ENCODE assay signal across 8 cellular contexts in the genomic region with DNA sequence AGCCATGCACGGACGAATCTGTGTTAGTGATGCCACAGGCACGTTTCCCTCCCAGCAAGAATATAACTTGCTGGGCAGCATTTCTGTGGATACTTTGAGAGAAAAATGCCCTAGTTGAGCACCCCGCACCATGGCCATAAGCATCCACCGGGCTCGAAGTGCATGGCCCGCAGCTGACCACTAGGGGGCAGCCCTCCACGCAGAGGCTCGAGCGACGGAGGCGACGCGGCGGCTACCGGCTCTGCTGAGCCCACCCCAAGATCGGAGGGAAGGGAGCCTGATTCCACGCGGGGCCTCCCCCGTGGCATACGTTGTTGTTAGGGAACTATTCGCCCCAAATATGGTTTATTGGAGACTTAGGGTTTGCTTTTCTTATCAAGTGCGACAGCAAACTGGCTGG. TPM values are rescaled to one million over a fixed set of nuclear protein-coding genes. Genes with fewer than 3 reads are reported as not detected.
DNase-seq lines count a peak whose midpoint lies in the region; ATAC-seq and TF ChIP-seq lines count a peak whose summit lies in the region.
"Not testable (repeated sequence)": the region's sequence is repeated elsewhere in the genome, so short reads cannot be mapped to it uniquely, and the experiment has no call there.

No MANE protein-coding gene starts in this region.

- H3K36me3 Mint-ChIP-seq in activated naive CD8-positive, alpha-beta T cell treated with anti-CD3 and anti-CD28 coated beads, Interleukin-2, amount 10 ng/mL, durations not matched to agents 7 days and 5 days; stimulated activated effector memory CD8-positive, alpha-beta T cell treated with anti-CD3 and anti-CD28 coated beads, Interleukin-12 subunit alpha, Interleukin-12 subunit beta, amount 100 ng/mL, for 72 hours: not testable (repeated sequence)

- not testable (repeated sequence) for H3K9me3 ChIP-seq in Panc1 (ENCODE audit: control insufficient read depth, insufficient read depth, low read depth, low read length); right cardiac atrium (ENCODE audit: control insufficient read depth, low read length)

- not testable (repeated sequence) for BruUV-seq in Panc1 (replicated peaks; lab: Mats Ljungman, UMichigan)

- POLR2A ChIA-PET in Panc1 (lab: Charles Lee); activated naive CD8-positive, alpha-beta T cell treated with anti-CD3 and anti-CD28 coated beads, Interleukin-2, amount 10 ng/mL, durations not matched to agents 7 days and 5 days (lab: Charles Lee): not testable (repeated sequence)

- not testable (repeated sequence) for H3K4me3 Mint-ChIP-seq in activated naive CD8-positive, alpha-beta T cell treated with anti-CD3 and anti-CD28 coated beads, Interleukin-2, amount 10 ng/mL, durations not matched to agents 7 days and 5 days; stimulated activated effector memory CD8-positive, alpha-beta T cell treated with anti-CD3 and anti-CD28 coated beads, Interleukin-12 subunit alpha, Interleukin-12 subunit beta, amount 100 ng/mL, for 72 hours

- in situ Hi-C loops in Panc1 (cut with HindIII; ENCODE audit: low pct_unique_long_range_greater_than_20kb, low sequenced_read_pairs) = not testable (repeated sequence)

- TF ChIP-seq CTCF in GM06990 (IDR thresholded peaks at IDR 0.05; ENCODE audit: insufficient read depth, low read length, poor library complexity, severe bottlenecking) = peak; percentile 17
- not testable (repeated sequence) for TF ChIP-seq CTCF in Panc1 (IDR thresholded peaks at IDR 0.05)

- DNase-seq in GM06990 (ENCODE audit: extremely low read depth, insufficient read length); Panc1 (ENCODE audit: low read depth, low spot score); activated naive CD8-positive, alpha-beta T cell treated with anti-CD3 and anti-CD28 coated beads, Interleukin-2, amount 10 ng/mL, durations not matched to agents 7 days and 5 days: not testable (repeated sequence)
- peak in 2 of 3 donors; percentile 56 to 87 for DNase-seq in right cardiac atrium
- DNase-seq in stimulated activated effector memory CD8-positive, alpha-beta T cell treated with anti-CD3 and anti-CD28 coated beads, Interleukin-12 subunit alpha, Interleukin-12 subunit beta, amount 100 ng/mL, for 72 hours (ENCODE audit: low spot score in 2 of 2) = peak in 1 of 2 donors; percentile 67

- not testable (repeated sequence) for H3K27me3 Mint-ChIP-seq in activated naive CD8-positive, alpha-beta T cell treated with anti-CD3 and anti-CD28 coated beads, Interleukin-2, amount 10 ng/mL, durations not matched to agents 7 days and 5 days

- not testable (repeated sequence) for H3K27me3 ChIP-seq in GM06990 (replicated peaks; ENCODE audit: control insufficient read depth, insufficient read depth, low read length); Panc1 (ENCODE audit: control insufficient read depth, insufficient read depth, low read length); right cardiac atrium (ENCODE audit: control insufficient read depth, insufficient read depth)

- CTCF ChIA-PET in Panc1 (lab: Charles Lee) = not testable (repeated sequence)

- ATAC-seq in GM19043 (IDR thresholded peaks at IDR 0.05; ENCODE audit: low read depth, unreplicated experiment) = peak; percentile 8
- ATAC-seq in GM21737 (IDR thresholded peaks at IDR 0.05; ENCODE audit: unreplicated experiment) = peak; percentile 19
- peak; percentile 28 for ATAC-seq in HG03060 (IDR thresholded peaks at IDR 0.05; ENCODE audit: low read depth, unreplicated experiment)
- peak; percentile 73 for ATAC-seq in Panc1
- ATAC-seq in activated naive CD8-positive, alpha-beta T cell treated with anti-CD3 and anti-CD28 coated beads, Interleukin-2, amount 10 ng/mL, durations not matched to agents 7 days and 5 days (ENCODE audit: low read depth) = peak; percentile 35
- ATAC-seq in right cardiac atrium = peak; percentile 72 to 83
- ATAC-seq in stimulated activated effector memory CD8-positive, alpha-beta T cell treated with anti-CD3 and anti-CD28 coated beads, Interleukin-12 subunit alpha, Interleukin-12 subunit beta, amount 100 ng/mL, for 72 hours = peak; percentile 58

- not testable (repeated sequence) for H3K36me3 ChIP-seq in GM06990 (ENCODE audit: control insufficient read depth, insufficient read depth, low read length); Panc1 (ENCODE audit: control insufficient read depth, insufficient read depth, low read length)

- not testable (repeated sequence) for H3K4me3 ChIP-seq in GM06990 (replicated peaks; ENCODE audit: low read depth, low read length); Panc1 (ENCODE audit: low read depth in 2 of 2, low read length in 2 of 2); right cardiac atrium (ENCODE audit: low read length)

- H3K27ac Mint-ChIP-seq in activated naive CD8-positive, alpha-beta T cell treated with anti-CD3 and anti-CD28 coated beads, Interleukin-2, amount 10 ng/mL, durations not matched to agents 7 days and 5 days; stimulated activated effector memory CD8-positive, alpha-beta T cell treated with anti-CD3 and anti-CD28 coated beads, Interleukin-12 subunit alpha, Interleukin-12 subunit beta, amount 100 ng/mL, for 72 hours: not testable (repeated sequence)

- WGBS in right cardiac atrium = no CpG with 5 or more reads among the region's 23 CpGs

- H3K9me3 Mint-ChIP-seq in activated naive CD8-positive, alpha-beta T cell treated with anti-CD3 and anti-CD28 coated beads, Interleukin-2, amount 10 ng/mL, durations not matched to agents 7 days and 5 days; stimulated activated effector memory CD8-positive, alpha-beta T cell treated with anti-CD3 and anti-CD28 coated beads, Interleukin-12 subunit alpha, Interleukin-12 subunit beta, amount 100 ng/mL, for 72 hours: not testable (repeated sequence)

- H3K4me1 ChIP-seq in Panc1 (ENCODE audit: control insufficient read depth, insufficient read depth, low read length); right cardiac atrium (ENCODE audit: control insufficient read depth, insufficient read depth, low read length): not testable (repeated sequence)

- intact Hi-C loops in Panc1 (cut with micrococcal nuclease; ENCODE audit: unreplicated experiment); right cardiac atrium (cut with DNase I): not testable (repeated sequence)

- not testable (repeated sequence) for H3K27ac ChIP-seq in Panc1 (ENCODE audit: low read length); right cardiac atrium (ENCODE audit: low read length)

- not testable (repeated sequence) for H3K4me1 Mint-ChIP-seq in activated naive CD8-positive, alpha-beta T cell treated with anti-CD3 and anti-CD28 coated beads, Interleukin-2, amount 10 ng/mL, durations not matched to agents 7 days and 5 days; stimulated activated effector memory CD8-positive, alpha-beta T cell treated with anti-CD3 and anti-CD28 coated beads, Interleukin-12 subunit alpha, Interleukin-12 subunit beta, amount 100 ng/mL, for 72 hours

RNA-seq across cellular contexts. Expression of a gene that starts 0.7 kb away (rescaled TPM):
- total RNA-seq in Panc1 (2021; ENCODE audit: unreplicated experiment) = 0.28 TPM
- polyA plus RNA-seq in Panc1 (2012; ENCODE audit: insufficient read length) = 0.68 TPM
- total RNA-seq in activated naive CD8-positive, alpha-beta T cell treated with anti-CD3 and anti-CD28 coated beads, Interleukin-2, amount 10 ng/mL, durations not matched to agents 7 days and 5 days = 10 to 100 TPM; 20.3 to 20.9 TPM
- under 1 TPM; 0.31 to 0.57 (median 0.43) TPM for total RNA-seq in right cardiac atrium
- 0.41 TPM for polyA plus RNA-seq in right cardiac atrium

RNA-seq across cellular contexts. Expression of a gene that starts 48.5 kb away (rescaled TPM):
- 0.46 TPM for total RNA-seq in Panc1 (2021; ENCODE audit: unreplicated experiment)
- polyA plus RNA-seq in Panc1 (2012; ENCODE audit: insufficient read length) = not detected
- under 1 TPM in 1 of 2 experiments, not detected in 1; 0.47 TPM for total RNA-seq in activated naive CD8-positive, alpha-beta T cell treated with anti-CD3 and anti-CD28 coated beads, Interleukin-2, amount 10 ng/mL, durations not matched to agents 7 days and 5 days
- under 1 TPM in 1 of 4 donors, not detected in 3; 0.19 TPM for total RNA-seq in right cardiac atrium
- polyA plus RNA-seq in right cardiac atrium = 0.02 TPM

Comparison
In these comparisons a context has a peak if more than half of its experiments do, and no peak if none do; other contexts are left out.
1. ATAC-seq: peak in every context shown above with its lines; median percentile 78 in right cardiac atrium; 73 in Panc1; 58 in stimulated activated effector memory CD8-positive, alpha-beta T cell treated with anti-CD3 and anti-CD28 coated beads, Interleukin-12 subunit alpha, Interleukin-12 subunit beta, amount 100 ng/mL, for 72 hours; 35 in activated naive CD8-positive, alpha-beta T cell treated with anti-CD3 and anti-CD28 coated beads, Interleukin-2, amount 10 ng/mL, durations not matched to agents 7 days and 5 days; 28 in HG03060; 19 in GM21737; 8 in GM19043.
2. RNA of a gene that starts 0.7 kb away (total RNA-seq): 20.3 to 20.9 TPM in activated naive CD8-positive, alpha-beta T cell treated with anti-CD3 and anti-CD28 coated beads, Interleukin-2, amount 10 ng/mL, durations not matched to agents 7 days and 5 days; 0.31 to 0.57 TPM in right cardiac atrium and 0.28 TPM in Panc1 (single experiment); every median in the first group is over 10 times any median in the second.